In genomic region chr15:52255008-52255407, GRCh38 we compare ENCODE assay signal across 9 cellular contexts. TPM values are rescaled to one million over a fixed set of nuclear protein-coding genes. Genes with fewer than 3 reads are reported as not detected.
DNase-seq lines count a peak whose midpoint lies in the region; ATAC-seq lines count a peak whose summit lies in the region.
"Had no signal": no experiment of that assay in that cellular context is flagged by ENCODE, and none has a peak within 500 bp of the region (broad histone marks: within the 10 kb centered on the region; RNA-seq: fewer than 3 reads in every experiment).

No MANE protein-coding gene starts in this region.

- peak overlapping the region; percentile 8 for H3K27ac Mint-ChIP-seq in dendritic cell treated with granulocyte-macrophage colony-stimulating factor and Interleukin-4, amounts not matched to agents 40 ng/mL and 50 ng/mL, for 4 days

- no peak overlapping the region for H3K4me3 ChIP-seq in skeletal muscle cell (ENCODE audit: low read depth, low read length)

- peaks cover 28% of the 10 kb centered on the region for H3K4me1 Mint-ChIP-seq in dendritic cell treated with granulocyte-macrophage colony-stimulating factor and Interleukin-4, amounts not matched to agents 40 ng/mL and 50 ng/mL, for 4 days (ENCODE audit: low read depth)

- ATAC-seq in GM21423 (IDR thresholded peaks at IDR 0.05; ENCODE audit: unreplicated experiment) (peak; percentile 43), GM18861 (IDR thresholded peaks at IDR 0.05; ENCODE audit: unreplicated experiment) (no peak)

- peak; percentile 24 for DNase-seq in NCI-H460 (ENCODE audit: extremely low read depth, low read depth)
- peak; percentile 65 for DNase-seq in skeletal muscle cell (ENCODE audit: low read depth)
- DNase-seq in iPS-NIHi11 (ENCODE audit: low spot score) = no peak
- no peak for DNase-seq in activated CD4-positive, CD25-positive, alpha-beta regulatory T cell treated with anti-CD3 and anti-CD28 coated beads, Interleukin-2, amount 50 U/mL, for 72 hours
- DNase-seq: NCI-H1105, NCI-H446 treated with DMSO at 0.1 percent for 48 hours had no signal

- H3K9me3 Mint-ChIP-seq in dendritic cell treated with granulocyte-macrophage colony-stimulating factor and Interleukin-4, amounts not matched to agents 40 ng/mL and 50 ng/mL, for 4 days = no peaks in the 10 kb centered on the region

- no peaks in the 10 kb centered on the region for H3K27me3 Mint-ChIP-seq in dendritic cell treated with granulocyte-macrophage colony-stimulating factor and Interleukin-4, amounts not matched to agents 40 ng/mL and 50 ng/mL, for 4 days

- no peak overlapping the region for H3K4me3 Mint-ChIP-seq in dendritic cell treated with granulocyte-macrophage colony-stimulating factor and Interleukin-4, amounts not matched to agents 40 ng/mL and 50 ng/mL, for 4 days

- H3K36me3 Mint-ChIP-seq in dendritic cell treated with granulocyte-macrophage colony-stimulating factor and Interleukin-4, amounts not matched to agents 40 ng/mL and 50 ng/mL, for 4 days (ENCODE audit: low read depth) = no peaks in the 10 kb centered on the region

- intact Hi-C loops in dendritic cell treated with granulocyte-macrophage colony-stimulating factor and Interleukin-4, amounts not matched to agents 40 ng/mL and 50 ng/mL, for 4 days (cut with micrococcal nuclease) = no loop called here

RNA-seq across cellular contexts. Expression of gene MYO5C, which starts 40.6 kb away (rescaled TPM):
- 11.0 and 14.9 TPM in 2 replicates for total RNA-seq in NCI-H460 (2014; rRNA removed; shearing (Covaris generic))
- 6.6 and 15.3 TPM in 2 replicates for polyA plus RNA-seq in NCI-H460 (2014; cell fraction: nucleus; rRNA removed)

Comparison
In these comparisons a context has a peak if more than half of its experiments do, and no peak if none do; other contexts are left out.
1. DNase-seq: peak in NCI-H460 (single experiment) and skeletal muscle cell (single experiment); none in iPS-NIHi11 (single experiment) and activated CD4-positive, CD25-positive, alpha-beta regulatory T cell treated with anti-CD3 and anti-CD28 coated beads, Interleukin-2, amount 50 U/mL, for 72 hours (single experiment).